In the genomic region with DNA sequence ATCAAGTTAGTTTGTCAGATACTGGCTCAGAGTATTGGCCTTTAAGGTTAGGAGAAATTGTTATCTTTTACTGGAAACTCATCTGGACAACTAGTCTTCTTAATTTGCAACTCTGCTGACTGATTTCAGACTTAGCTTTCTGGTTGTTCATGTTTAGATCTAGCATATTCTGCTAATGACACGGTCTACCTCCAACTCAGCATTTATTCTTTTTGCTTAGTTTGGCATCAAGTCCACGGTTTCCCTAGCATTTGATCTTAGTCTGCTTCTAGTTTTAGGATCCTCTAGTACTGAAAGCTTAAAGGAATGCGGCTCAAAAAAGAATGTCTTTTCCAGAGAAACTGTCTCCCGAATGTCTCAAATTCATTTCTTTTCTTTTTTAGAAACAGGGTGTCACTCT, we compare ENCODE assay signal across 26 cellular contexts.
DNase-seq lines count a peak whose midpoint lies in the region; ATAC-seq and TF ChIP-seq lines count a peak whose summit lies in the region.
"Had no signal": no experiment of that assay in that cellular context is flagged by ENCODE, and none has a peak within 500 bp of the region (broad histone marks: within the 10 kb centered on the region; RNA-seq: fewer than 3 reads in every experiment).

No MANE protein-coding gene starts in this region.

- H3K36me3 ChIP-seq in IMR-90 (ENCODE audit: control insufficient read depth, insufficient read depth, low read length) (no peaks in the 10 kb centered on the region), fibroblast of lung (ENCODE audit: control insufficient read depth, insufficient read depth, low read length) (no peaks in the 10 kb centered on the region), H7 (replicated peaks; ENCODE audit: control insufficient read depth, insufficient read depth, low read length) (no peaks in the 10 kb centered on the region)

- H3K4ac ChIP-seq in IMR-90 (ENCODE audit: low read depth, low read length): no peak overlapping the region

- H3K79me2 ChIP-seq in fibroblast of lung (ENCODE audit: control insufficient read depth, insufficient read depth, low read length): no peaks in the 10 kb centered on the region

- no peak overlapping the region for H2AK5ac ChIP-seq in IMR-90 (ENCODE audit: low read depth, low read length)

- BruUV-seq in IMR-90 (replicated peaks; lab: Mats Ljungman, UMichigan): no TSS peak

- dilution Hi-C loops in IMR-90 (cut with HindIII; ENCODE audit: low sequenced_read_pairs, unreplicated experiment): no loop called here

- H4K5ac ChIP-seq in IMR-90 (ENCODE audit: low read depth, low read length): no peak overlapping the region

- no peaks in the 10 kb centered on the region for H3K9me1 ChIP-seq in IMR-90 (ENCODE audit: insufficient read depth, low read length)

- H3K27ac Mint-ChIP-seq in stimulated activated memory B cell treated with anti-CD40 and anti-IgM and Interleukin-4, amounts not matched to agents 10 μg/mL and 1 μg/mL and 100 μg/mL, for 72 hours: no peak overlapping the region
- H3K27ac Mint-ChIP-seq: CD4-positive, alpha-beta T cell; GM23338 had no signal

- no peak for TF ChIP-seq POLR2A in IMR-90 (IDR thresholded peaks at IDR 0.05; ENCODE audit: low read depth, low read length)

- no peak overlapping the region for H3K23ac ChIP-seq in IMR-90 (ENCODE audit: low read depth, low read length)

- TF ChIP-seq RAD21 in IMR-90 (IDR thresholded peaks at IDR 0.05; ENCODE audit: low read length): no peak

- no peak overlapping the region for H2BK120ac ChIP-seq in IMR-90 (ENCODE audit: low read depth, low read length)

- H3K79me1 ChIP-seq in IMR-90 (ENCODE audit: low read depth in 1 of 2, low read length in 2 of 2): no peaks in the 10 kb centered on the region; a peak in 1 of 4 replicates

- CTCF ChIA-PET in IMR-90 (lab: Yijun Ruan, JAX): no interaction called here

- H3K4me3 ChIP-seq in IMR-90 (ENCODE audit: insufficient read depth, low read depth, low read length) (no peak overlapping the region), astrocyte of the spinal cord (ENCODE audit: low read depth, low read length) (no peak overlapping the region), fibroblast of lung (replicated peaks in 1 of 4; ENCODE audit: control extremely low read depth in 1 of 4, insufficient read depth in 1 of 4, low read depth in 3 of 4, low read length in 4 of 4) (no peak overlapping the region), H7 (ENCODE audit: insufficient read depth, low read depth, low read length) (no peak overlapping the region)
- H3K4me3 ChIP-seq: BLaER1, GM23338, PC-9 had no signal

- ATAC-seq in IMR-90 (ENCODE audit: low read depth): peak; percentile 87
- no peak for ATAC-seq in stimulated activated memory B cell treated with anti-CD40 and anti-IgM and Interleukin-4, amounts not matched to agents 10 μg/mL and 1 μg/mL and 100 μg/mL, for 72 hours
- ATAC-seq in GM18861 (IDR thresholded peaks at IDR 0.05; ENCODE audit: unreplicated experiment): no peak
- ATAC-seq: GM23338, HCT116, HepG2 had no signal

- no peaks in the 10 kb centered on the region for H3K27me3 Mint-ChIP-seq in stimulated activated memory B cell treated with anti-CD40 and anti-IgM and Interleukin-4, amounts not matched to agents 10 μg/mL and 1 μg/mL and 100 μg/mL, for 72 hours
- H3K27me3 Mint-ChIP-seq: CD4-positive, alpha-beta T cell had no signal

- H3K9me3 Mint-ChIP-seq in stimulated activated memory B cell treated with anti-CD40 and anti-IgM and Interleukin-4, amounts not matched to agents 10 μg/mL and 1 μg/mL and 100 μg/mL, for 72 hours: no peaks in the 10 kb centered on the region
- H3K9me3 Mint-ChIP-seq: CD4-positive, alpha-beta T cell; GM23338 had no signal

- no peak overlapping the region for H3K4me3 Mint-ChIP-seq in stimulated activated memory B cell treated with anti-CD40 and anti-IgM and Interleukin-4, amounts not matched to agents 10 μg/mL and 1 μg/mL and 100 μg/mL, for 72 hours
- H3K4me3 Mint-ChIP-seq: CD4-positive, alpha-beta T cell; GM23338 had no signal

- H3K14ac ChIP-seq in IMR-90 (replicated peaks; ENCODE audit: low read depth, low read length): 0 out of 2 replicates have a peak overlapping the region, but pooled peaks have one; percentile 32

- H4K8ac ChIP-seq in IMR-90 (ENCODE audit: low read depth in 2 of 2, low read length in 2 of 2): no peak overlapping the region

- no peak overlapping the region for H2BK20ac ChIP-seq in IMR-90 (ENCODE audit: low read depth, low read length)

- H4K20me1 ChIP-seq in IMR-90 (ENCODE audit: insufficient read depth, low read length): no peaks in the 10 kb centered on the region; the same call in 1 of the 2 replicates
- H4K20me1 ChIP-seq in fibroblast of lung (ENCODE audit: control insufficient read depth, extremely low read depth, insufficient read depth, low read length): no peaks in the 10 kb centered on the region

- H3K27ac ChIP-seq in IMR-90 (ENCODE audit: insufficient read depth, low read length) (peak overlapping the region; percentile 59; the same call in 1 of the 2 replicates), fibroblast of lung (ENCODE audit: insufficient read depth, low read length) (no peak overlapping the region)
- H3K27ac ChIP-seq: BLaER1, HL-60, PC-9 had no signal

- no peak overlapping the region for H3K18ac ChIP-seq in IMR-90 (ENCODE audit: low read depth, low read length)

- no peaks in the 10 kb centered on the region for H3K36me3 Mint-ChIP-seq in stimulated activated memory B cell treated with anti-CD40 and anti-IgM and Interleukin-4, amounts not matched to agents 10 μg/mL and 1 μg/mL and 100 μg/mL, for 72 hours

- H2BK15ac ChIP-seq in IMR-90 (ENCODE audit: low read depth, low read length): no peak overlapping the region

- H3K4me1 Mint-ChIP-seq in stimulated activated memory B cell treated with anti-CD40 and anti-IgM and Interleukin-4, amounts not matched to agents 10 μg/mL and 1 μg/mL and 100 μg/mL, for 72 hours: no peaks in the 10 kb centered on the region
- H3K4me1 Mint-ChIP-seq: GM23338 had no signal

- H2AFZ ChIP-seq in IMR-90 (replicated peaks; ENCODE audit: low read length, poor library complexity): no peak overlapping the region
- no peak overlapping the region for H2AFZ ChIP-seq in fibroblast of lung (ENCODE audit: low read length)
- H2AFZ ChIP-seq: GM23338, PC-9 had no signal

- H2AK9ac ChIP-seq in IMR-90 (replicated peaks; ENCODE audit: low read depth, low read length, poor library complexity): no peak overlapping the region

- intact Hi-C loops in IMR-90 (cut with micrococcal nuclease): no loop called here

- H3K4me2 ChIP-seq in IMR-90 (ENCODE audit: low read depth, low read length): no peak overlapping the region
- H3K4me2 ChIP-seq in fibroblast of lung (ENCODE audit: extremely low read depth, insufficient read depth, low read length): no peak overlapping the region
- H3K4me2 ChIP-seq: BLaER1, GM23338, PC-9 had no signal

- 29% methylated on average over 2 of the region's 4 CpGs; no CpG with 5 or more reads in 1 of the 2 experiments for WGBS in IMR-90 (ENCODE audit: extremely low coverage in 2 of 2, insufficient read length in 1 of 2), 2 experiments

- DNase-seq in IMR-90 (peak; percentile 73), astrocyte of the spinal cord (ENCODE audit: low read depth, low spot score) (peak; percentile 22), fibroblast of lung (ENCODE audit: low read depth in 2 of 2) (peak; percentile 17 to 54), stromal cell of bone marrow (ENCODE audit: low read depth) (peak; percentile 20), H7 (no peak)
- DNase-seq: CD4-positive, alpha-beta T cell; COR-L47; DMS 273 treated with DMSO at 0.1 percent for 48 hours; DMS79 treated with DMSO at 0.1 percent for 48 hours; KG1; NCI-H1092 treated with DMSO at 0.1 percent for 48 hours; NCI-H146; NCI-H2029 treated with DMSO at 0.1 percent for 48 hours; NCI-H226; NCI-H510A treated with DMSO at 0.1 percent for 48 hours; NCI-H748 treated with DMSO at 0.1 percent for 48 hours; PC-9; RPMI8226; SHP77 had no signal

- H3K27me3 ChIP-seq in IMR-90 (ENCODE audit: control insufficient read depth, insufficient read depth, low read length) (no peaks in the 10 kb centered on the region), fibroblast of lung (ENCODE audit: control insufficient read depth, insufficient read depth, low read length) (no peaks in the 10 kb centered on the region), H7 (ENCODE audit: control insufficient read depth, insufficient read depth, low read length) (no peaks in the 10 kb centered on the region)
- H3K27me3 ChIP-seq: BLaER1 had no signal

- H3K4me1 ChIP-seq in IMR-90 (ENCODE audit: control insufficient read depth, insufficient read depth, low read length) (0 out of 2 replicates have a peak, but pooled peaks cover 1% of the 10 kb centered on the region), fibroblast of lung (ENCODE audit: control insufficient read depth, extremely low read depth, insufficient read depth, low read length) (peaks cover 2% of the 10 kb centered on the region)
- H3K4me1 ChIP-seq: BLaER1 had no signal

- TF ChIP-seq CTCF in IMR-90 (conservative IDR thresholded peaks at IDR 0.05; ENCODE audit: low read depth, low read length): no peak
- no peak for TF ChIP-seq CTCF in astrocyte of the spinal cord (IDR thresholded peaks at IDR 0.05; ENCODE audit: low read depth, low read length)
- no peak for TF ChIP-seq CTCF in fibroblast of lung (conservative IDR thresholded peaks at IDR 0.05 in 1 of 2, IDR thresholded peaks at IDR 0.05 in 1 of 2; ENCODE audit: low read depth in 1 of 2, low read length in 2 of 2)

- H3K9ac ChIP-seq in IMR-90 (ENCODE audit: low read depth, low read length) (no peak overlapping the region), fibroblast of lung (ENCODE audit: insufficient read depth, low read length) (no peak overlapping the region)
- H3K9ac ChIP-seq: BLaER1 had no signal

- in situ Hi-C loops in IMR-90 (cut with MboI; ENCODE audit: low sequenced_read_pairs): no loop called here
- in situ Hi-C loops in astrocyte of the spinal cord (cut with HindIII; ENCODE audit: low sequenced_read_pairs): no loop called here

- H4K91ac ChIP-seq in IMR-90 (ENCODE audit: insufficient read depth, low read depth, low read length): no peak overlapping the region

- no peak overlapping the region for H3K56ac ChIP-seq in IMR-90 (ENCODE audit: extremely low read depth, insufficient read depth, low read length)

- no peak overlapping the region for H2BK5ac ChIP-seq in IMR-90 (ENCODE audit: low read depth, low read length, poor library complexity, severe bottlenecking)

- POLR2A ChIA-PET in IMR-90 (lab: Charles Lee; ENCODE audit: unreplicated experiment): no interaction called here

- no peaks in the 10 kb centered on the region for H3K9me3 ChIP-seq in IMR-90 (ENCODE audit: control insufficient read depth, insufficient read depth, low read length)
- H3K9me3 ChIP-seq in fibroblast of lung (ENCODE audit: control insufficient read depth, insufficient read depth, low read depth, low read length): no peaks in the 10 kb centered on the region

TF ChIP-seq in IMR-90, 13 proteins besides CTCF, POLR2A, EP300 and RAD21 (continues in another document):
- no peak for TF ChIP-seq SMC3 (IDR thresholded peaks at IDR 0.05; ENCODE audit: low read depth, low read length)
- TF ChIP-seq CEBPB (IDR thresholded peaks at IDR 0.05; ENCODE audit: low read depth, low read length): no peak
- no peak for TF ChIP-seq BHLHE40 (IDR thresholded peaks at IDR 0.05; ENCODE audit: low read depth, low read length)
- no peak for TF ChIP-seq MAZ (IDR thresholded peaks at IDR 0.05; ENCODE audit: borderline replicate concordance, low read depth, low read length)
